30 cellular contexts compared by ENCODE assay signal in the genomic region with DNA sequence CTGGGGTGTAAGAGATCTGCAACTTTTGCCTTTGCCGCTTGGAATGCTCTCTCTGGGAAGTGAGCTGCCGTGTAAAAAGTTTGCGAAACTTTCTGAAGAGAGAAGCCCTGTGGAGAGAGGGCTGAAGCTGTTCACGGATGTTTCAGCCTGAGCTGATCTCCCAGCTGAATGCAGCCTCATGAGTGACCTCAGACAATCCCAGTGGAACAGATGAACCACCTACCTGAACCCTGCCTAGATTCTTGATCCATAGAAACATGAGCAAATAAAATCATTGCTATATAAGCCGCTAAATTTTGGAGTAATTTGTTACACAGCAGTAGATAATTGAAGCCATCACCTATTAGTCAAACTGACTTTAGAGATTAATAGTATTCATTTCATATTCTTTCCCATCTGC. TPM values are rescaled to one million over a fixed set of nuclear protein-coding genes. Genes with fewer than 3 reads are reported as not detected.
"Had no signal": no experiment of that assay in that cellular context is flagged by ENCODE, and none has a peak within 500 bp of the region (broad histone marks: within the 10 kb centered on the region; RNA-seq: fewer than 3 reads in every experiment).

No MANE protein-coding gene starts in this region.

- H3K36me3 ChIP-seq: ascending aorta, cardiac muscle cell, SJCRH30 had no signal

- DNase-seq: activated CD4-positive, alpha-beta memory T cell treated with anti-CD3 and anti-CD28 coated beads, Interleukin-2, amount 10 ng/mL, durations not matched to agents 7 days and 5 days; activated CD4-positive, alpha-beta T cell treated with anti-CD3 and anti-CD28 coated beads for 4 hours; activated CD4-positive, CD25-positive, alpha-beta regulatory T cell treated with anti-CD3 and anti-CD28 coated beads, Interleukin-2, amount 50 U/mL, for 72 hours; activated CD8-positive, alpha-beta memory T cell treated with anti-CD3 and anti-CD28 coated beads for 24 hours; activated CD8-positive, alpha-beta memory T cell treated with anti-CD3 and anti-CD28 coated beads, Interleukin-2, amount 10 ng/mL, durations not matched to agents 7 days and 5 days; activated CD8-positive, alpha-beta memory T cell treated with anti-CD3 and anti-CD28 coated beads, Interleukin-2, amount 50 U/mL, for 48 hours; activated effector memory CD4-positive, alpha-beta T cell treated with Interleukin-2 at 50 U/mL for 16 hours; activated naive CD4-positive, alpha-beta T cell; activated naive CD8-positive, alpha-beta T cell treated with anti-CD3 and anti-CD28 coated beads, Interleukin-2, amount 10 ng/mL, durations not matched to agents 7 days and 5 days; activated T-cell treated with anti-CD3 and anti-CD28 coated beads, Interleukin-2, amount 50 U/mL, for 48 hours; amygdala; MM.1S; MV-4-11; NCI-H1092; NCI-H1436 treated with DMSO at 0.1 percent for 48 hours; NCI-H1694 treated with DMSO at 0.1 percent for 48 hours; NCI-H2029; NCI-H345; NCI-H524 treated with DMSO at 0.1 percent for 48 hours; SHP77; SJCRH30; T1000 had no signal

- H3K4me3 ChIP-seq: ascending aorta, cardiac muscle cell, SJCRH30, SK-N-MC had no signal

- H3K4me3 Mint-ChIP-seq: activated CD4-positive, alpha-beta memory T cell treated with anti-CD3 and anti-CD28 coated beads, Interleukin-2, amount 10 ng/mL, durations not matched to agents 7 days and 5 days; activated CD8-positive, alpha-beta memory T cell treated with anti-CD3 and anti-CD28 coated beads, Interleukin-2, amount 10 ng/mL, durations not matched to agents 7 days and 5 days; activated naive CD4-positive, alpha-beta T cell treated with anti-CD3 and anti-CD28 coated beads, Interleukin-2, amount 50 U/mL, for 24 hours; activated naive CD8-positive, alpha-beta T cell treated with anti-CD3 and anti-CD28 coated beads, Interleukin-2, amount 10 ng/mL, durations not matched to agents 7 days and 5 days; WTC11 had no signal

- H3K27ac ChIP-seq: ascending aorta, cardiac muscle cell, SJCRH30, SK-N-MC had no signal

- ATAC-seq: activated CD8-positive, alpha-beta memory T cell treated with anti-CD3 and anti-CD28 coated beads, Interleukin-2, amount 10 ng/mL, durations not matched to agents 7 days and 5 days; Panc1; WTC11 had no signal

- H3K9me3 Mint-ChIP-seq: activated CD4-positive, alpha-beta memory T cell treated with anti-CD3 and anti-CD28 coated beads, Interleukin-2, amount 10 ng/mL, durations not matched to agents 7 days and 5 days; activated naive CD4-positive, alpha-beta T cell treated with anti-CD3 and anti-CD28 coated beads, Interleukin-2, amount 50 U/mL, for 24 hours; activated naive CD8-positive, alpha-beta T cell treated with anti-CD3 and anti-CD28 coated beads, Interleukin-2, amount 10 ng/mL, durations not matched to agents 7 days and 5 days had no signal

- H3K27ac Mint-ChIP-seq: activated CD4-positive, alpha-beta memory T cell treated with anti-CD3 and anti-CD28 coated beads, Interleukin-2, amount 10 ng/mL, durations not matched to agents 7 days and 5 days; activated CD8-positive, alpha-beta memory T cell treated with anti-CD3 and anti-CD28 coated beads, Interleukin-2, amount 10 ng/mL, durations not matched to agents 7 days and 5 days; activated naive CD4-positive, alpha-beta T cell treated with anti-CD3 and anti-CD28 coated beads, Interleukin-2, amount 50 U/mL, for 24 hours; activated naive CD8-positive, alpha-beta T cell treated with anti-CD3 and anti-CD28 coated beads, Interleukin-2, amount 10 ng/mL, durations not matched to agents 7 days and 5 days; WTC11 had no signal

- H3K4me1 ChIP-seq: ascending aorta had no signal

- H3K27me3 ChIP-seq: ascending aorta, cardiac muscle cell, SJCRH30 had no signal

- H3K36me3 Mint-ChIP-seq: activated CD8-positive, alpha-beta memory T cell treated with anti-CD3 and anti-CD28 coated beads, Interleukin-2, amount 10 ng/mL, durations not matched to agents 7 days and 5 days; activated naive CD4-positive, alpha-beta T cell treated with anti-CD3 and anti-CD28 coated beads, Interleukin-2, amount 50 U/mL, for 24 hours; activated naive CD8-positive, alpha-beta T cell treated with anti-CD3 and anti-CD28 coated beads, Interleukin-2, amount 10 ng/mL, durations not matched to agents 7 days and 5 days had no signal

RNA-seq across cellular contexts. Expression of gene FOXD3, which starts 40.6 kb away (rescaled TPM):
- total RNA-seq: activated CD4-positive, alpha-beta memory T cell treated with anti-CD3 and anti-CD28 coated beads, Interleukin-2, amount 10 ng/mL, durations not matched to agents 7 days and 5 days; activated CD8-positive, alpha-beta memory T cell treated with anti-CD3 and anti-CD28 coated beads, Interleukin-2, amount 10 ng/mL, durations not matched to agents 7 days and 5 days; activated naive CD8-positive, alpha-beta T cell treated with anti-CD3 and anti-CD28 coated beads, Interleukin-2, amount 10 ng/mL, durations not matched to agents 7 days and 5 days; ascending aorta; cardiac muscle cell; T-helper 1 cell treated with Interleukin-12 subunit alpha and Interleukin-12 subunit beta and Interleukin-4 antibody, amounts not matched to agents 30 ng/mL and 1 ng/mL, for 36 hours; T-helper 2 cell treated with Interferon-gamma antibody and Interleukin-4, amounts not matched to agents 100 ng/mL and 5 ng/mL, for 36 hours had no signal
- polyA plus RNA-seq: cardiac muscle cell had no signal
